In genomic region chr12:94638521-94638920, GRCh38 we compare ENCODE assay signal across 1 cellular context.
TF ChIP-seq lines count a peak whose summit lies in the region.

No MANE protein-coding gene starts in this region.

TF ChIP-seq in GM12878, 131 proteins besides CTCF, POLR2A, EP300 and RAD21 (continued from another document):
- TF ChIP-seq IRF3 (IDR thresholded peaks at IDR 0.05) (no peak), SIN3A (IDR thresholded peaks at IDR 0.05; ENCODE audit: low read depth, low read length) (no peak), SIX5 (IDR thresholded peaks at IDR 0.05; ENCODE audit: low read depth, low read length, severe bottlenecking) (no peak), IRF5 (IDR thresholded peaks at IDR 0.05; ENCODE audit: borderline replicate concordance) (no peak), BACH1 (IDR thresholded peaks at IDR 0.05; ENCODE audit: borderline replicate concordance) (no peak), BCLAF1 (IDR thresholded peaks at IDR 0.05) (no peak), IKZF2 (IDR thresholded peaks at IDR 0.05) (no peak), SKIL (IDR thresholded peaks at IDR 0.05; ENCODE audit: low read depth, poor library complexity, severe bottlenecking) (no peak), ZNF687 (IDR thresholded peaks at IDR 0.05) (no peak), RELB (IDR thresholded peaks at IDR 0.05; ENCODE audit: low read depth) (no peak), POU2F2 (IDR thresholded peaks at IDR 0.05; ENCODE audit: borderline replicate concordance, low read depth, low read length) (no peak), STAT3 (IDR thresholded peaks at IDR 0.05; ENCODE audit: low read depth, low read length) (no peak)
TF ChIP-seq in GM12878: peak in this region for 0.
